ENCODE assay signal across 4 cellular contexts in genomic region chrX:154226706-154227105, GRCh38. TPM values are rescaled to one million over a fixed set of nuclear protein-coding genes. Genes with fewer than 3 reads are reported as not detected.
"Had no signal": no experiment of that assay in that cellular context is flagged by ENCODE, and none has a peak within 500 bp of the region (broad histone marks: within the 10 kb centered on the region; RNA-seq: fewer than 3 reads in every experiment).

No MANE protein-coding gene starts in this region.

RNA-seq across cellular contexts. Expression of gene OPN1MW2, which starts 7.2 kb away (rescaled TPM):
- total RNA-seq: LHCN-M2, M059J, MCF 10A, NCI-H460 had no signal

RNA-seq across cellular contexts. Expression of gene OPN1MW3, which starts 30.7 kb away (rescaled TPM):
- total RNA-seq: LHCN-M2, M059J, MCF 10A, NCI-H460 had no signal

RNA-seq across cellular contexts. Expression of gene OPN1MW, which starts 44.3 kb away (rescaled TPM):
- total RNA-seq: LHCN-M2, M059J, MCF 10A, NCI-H460 had no signal
